In genomic region chr11:9039194-9039593, GRCh38 we compare ENCODE assay signal across 16 cellular contexts. TPM values are rescaled to one million over a fixed set of nuclear protein-coding genes. Genes with fewer than 3 reads are reported as not detected.
DNase-seq lines count a peak whose midpoint lies in the region; FAIRE-seq and TF ChIP-seq lines count a peak whose summit lies in the region.
"Had no signal": no experiment of that assay in that cellular context is flagged by ENCODE, and none has a peak within 500 bp of the region (broad histone marks: within the 10 kb centered on the region; RNA-seq: fewer than 3 reads in every experiment).

No MANE protein-coding gene starts in this region.

- no peak overlapping the region for H4K8ac ChIP-seq in neuronal stem cell (ENCODE audit: low read depth, low read length)

- no peaks in the 10 kb centered on the region for H3K36me3 Mint-ChIP-seq in dendritic cell treated with granulocyte-macrophage colony-stimulating factor and Interleukin-4, amounts not matched to agents 40 ng/mL and 50 ng/mL, for 4 days (ENCODE audit: low read depth)
- H3K36me3 Mint-ChIP-seq: activated naive CD8-positive, alpha-beta T cell treated with anti-CD3 and anti-CD28 coated beads, Interleukin-2, amount 10 ng/mL, durations not matched to agents 7 days and 5 days; IgD-negative memory B cell had no signal

- H3K27ac ChIP-seq in neuronal stem cell (replicated peaks; ENCODE audit: low read length): no peak overlapping the region
- no peak overlapping the region for H3K27ac ChIP-seq in right atrium auricular region
- H3K27ac ChIP-seq: C4-2B, VCaP had no signal

- H3K9ac ChIP-seq in neuronal stem cell (ENCODE audit: low read depth, low read length, poor library complexity): no peak overlapping the region

- H3K9me3 ChIP-seq in neuronal stem cell (replicated peaks in 1 of 2; ENCODE audit: control insufficient read depth in 2 of 2, insufficient read depth in 1 of 2, low read depth in 1 of 2, low read length in 2 of 2) (peaks cover 2 to 18% of the 10 kb centered on the region in 2 donors), right atrium auricular region (no peaks in the 10 kb centered on the region)

- intact Hi-C loops in dendritic cell treated with granulocyte-macrophage colony-stimulating factor and Interleukin-4, amounts not matched to agents 40 ng/mL and 50 ng/mL, for 4 days (cut with micrococcal nuclease): no loop called here

- peak overlapping the region; percentile 4 for H2AK5ac ChIP-seq in neuronal stem cell (ENCODE audit: low read depth, low read length)

- H3K27me3 Mint-ChIP-seq in dendritic cell treated with granulocyte-macrophage colony-stimulating factor and Interleukin-4, amounts not matched to agents 40 ng/mL and 50 ng/mL, for 4 days: no peaks in the 10 kb centered on the region

- H3K23ac ChIP-seq in neuronal stem cell (ENCODE audit: low read depth, low read length, poor library complexity): no peak overlapping the region

- FAIRE-seq in GM19239 (lab: Jason Lieb, UNC): no peak
- FAIRE-seq: colon had no signal

- no peak overlapping the region for H4K91ac ChIP-seq in neuronal stem cell (ENCODE audit: low read depth, low read length, poor library complexity)

- H3K27me3 ChIP-seq in neuronal stem cell (ENCODE audit: control insufficient read depth in 3 of 3, insufficient read depth in 3 of 3, low read depth in 1 of 3, low read length in 3 of 3) (peaks cover 0 to 18% (median 0%) of the 10 kb centered on the region in 3 experiments), right atrium auricular region (no peaks in the 10 kb centered on the region)

- no peaks in the 10 kb centered on the region for H3K79me1 ChIP-seq in neuronal stem cell (ENCODE audit: low read depth, low read length)

- H3K18ac ChIP-seq in neuronal stem cell (ENCODE audit: low read length): no peak overlapping the region

- H3K27ac Mint-ChIP-seq in dendritic cell treated with granulocyte-macrophage colony-stimulating factor and Interleukin-4, amounts not matched to agents 40 ng/mL and 50 ng/mL, for 4 days: peak overlapping the region; percentile 83
- H3K27ac Mint-ChIP-seq: activated naive CD8-positive, alpha-beta T cell treated with anti-CD3 and anti-CD28 coated beads, Interleukin-2, amount 10 ng/mL, durations not matched to agents 7 days and 5 days; IgD-negative memory B cell had no signal

- H3K4me1 Mint-ChIP-seq in dendritic cell treated with granulocyte-macrophage colony-stimulating factor and Interleukin-4, amounts not matched to agents 40 ng/mL and 50 ng/mL, for 4 days (ENCODE audit: low read depth): peaks cover 25% of the 10 kb centered on the region
- H3K4me1 Mint-ChIP-seq: activated naive CD8-positive, alpha-beta T cell treated with anti-CD3 and anti-CD28 coated beads, Interleukin-2, amount 10 ng/mL, durations not matched to agents 7 days and 5 days had no signal

- peak overlapping the region; percentile 0 for H2BK5ac ChIP-seq in neuronal stem cell (ENCODE audit: low read length)

- H3K14ac ChIP-seq in neuronal stem cell (ENCODE audit: low read length): no peak overlapping the region

- WGBS in neuronal stem cell (ENCODE audit: extremely low coverage in 2 of 2, insufficient read length in 2 of 2, insufficient replicate concordance in 1 of 2), 2 donors: no CpG with 5 or more reads among the region's 9 CpGs

- H3K9me3 Mint-ChIP-seq in dendritic cell treated with granulocyte-macrophage colony-stimulating factor and Interleukin-4, amounts not matched to agents 40 ng/mL and 50 ng/mL, for 4 days: no peaks in the 10 kb centered on the region
- H3K9me3 Mint-ChIP-seq: activated naive CD8-positive, alpha-beta T cell treated with anti-CD3 and anti-CD28 coated beads, Interleukin-2, amount 10 ng/mL, durations not matched to agents 7 days and 5 days; IgD-negative memory B cell had no signal

- peaks cover 7 to 14% of the 10 kb centered on the region in 2 donors for H3K4me1 ChIP-seq in neuronal stem cell (ENCODE audit: control insufficient read depth in 2 of 2, insufficient read depth in 1 of 2, low read depth in 1 of 2, low read length in 2 of 2)
- H3K4me1 ChIP-seq in right atrium auricular region: no peaks in the 10 kb centered on the region

- H3K4ac ChIP-seq in neuronal stem cell (ENCODE audit: low read length): no peak overlapping the region

- H2BK120ac ChIP-seq in neuronal stem cell (ENCODE audit: low read depth, low read length): no peak overlapping the region

- H3K36me3 ChIP-seq in neuronal stem cell (replicated peaks in 1 of 2; ENCODE audit: control insufficient read depth in 2 of 2, insufficient read depth in 2 of 2, low read length in 2 of 2) (no peaks in the 10 kb centered on the region), right atrium auricular region (no peaks in the 10 kb centered on the region)

- H3K4me3 ChIP-seq in neuronal stem cell (ENCODE audit: low read length in 2 of 2): no peak overlapping the region
- H3K4me3 ChIP-seq in right atrium auricular region: no peak overlapping the region
- H3K4me3 ChIP-seq: skin epidermis had no signal

- no peak overlapping the region for H2BK15ac ChIP-seq in neuronal stem cell (ENCODE audit: low read length)

- no peak overlapping the region for H3K4me2 ChIP-seq in neuronal stem cell (ENCODE audit: insufficient read depth, low read length, poor library complexity, severe bottlenecking)

- H2BK12ac ChIP-seq in neuronal stem cell (ENCODE audit: low read length): no peak overlapping the region

- H3K4me3 Mint-ChIP-seq in dendritic cell treated with granulocyte-macrophage colony-stimulating factor and Interleukin-4, amounts not matched to agents 40 ng/mL and 50 ng/mL, for 4 days: no peak overlapping the region
- H3K4me3 Mint-ChIP-seq: activated naive CD8-positive, alpha-beta T cell treated with anti-CD3 and anti-CD28 coated beads, Interleukin-2, amount 10 ng/mL, durations not matched to agents 7 days and 5 days had no signal

- DNase-seq in GM19239 (ENCODE audit: insufficient read length, low spot score) (peak; percentile 9), NOMO-1 treated with dmso at 0.1 percent for 144 hours (lab: John Stamatoyannopoulos, UW; ENCODE audit: unreplicated experiment) (peak; percentile 18), neuronal stem cell (ENCODE audit: low spot score) (no peak), right atrium auricular region (ENCODE audit: low spot score) (no peak), Ammon's horn (ENCODE audit: low spot score) (no peak), GM19238 (ENCODE audit: insufficient read length, low spot score) (no peak)
- no peak for DNase-seq in activated naive CD4-positive, alpha-beta T cell (lab: John Stamatoyannopoulos, UW)
- DNase-seq: activated naive CD8-positive, alpha-beta T cell treated with anti-CD3 and anti-CD28 coated beads, Interleukin-2, amount 10 ng/mL, durations not matched to agents 7 days and 5 days; NCI-H187 treated with DMSO at 0.1 percent for 48 hours; NCI-H82 had no signal

- no peak for TF ChIP-seq CTCF in right atrium auricular region (IDR thresholded peaks at IDR 0.05)

- H2AFZ ChIP-seq in neuronal stem cell (ENCODE audit: low read length): no peak overlapping the region

RNA-seq across cellular contexts. Expression of gene NRIP3, which starts 35.4 kb away (rescaled TPM):
- polyA plus RNA-seq in neuronal stem cell (2013, experiment 1 of 2): 5.7 TPM
- polyA plus RNA-seq in neuronal stem cell (2013, experiment 2 of 2): 5.6 TPM
- 1 to 10 TPM; 1.4 to 2.0 TPM for total RNA-seq in right atrium auricular region
- polyA plus RNA-seq: IgD-negative memory B cell had no signal

RNA-seq across cellular contexts. Expression of gene SCUBE2, which starts 52.2 kb away (rescaled TPM):
- 5.7 TPM for polyA plus RNA-seq in neuronal stem cell (2013, experiment 1 of 2)
- 6.0 TPM for polyA plus RNA-seq in neuronal stem cell (2013, experiment 2 of 2)
- 1 to 10 TPM in 1 of 2 donors, under 1 TPM in 1; 0.63 to 1.6 TPM for total RNA-seq in right atrium auricular region
- total RNA-seq: activated naive CD8-positive, alpha-beta T cell treated with anti-CD3 and anti-CD28 coated beads, Interleukin-2, amount 10 ng/mL, durations not matched to agents 7 days and 5 days had no signal
- polyA plus RNA-seq: IgD-negative memory B cell had no signal

Comparison
In these comparisons a context has a peak if more than half of its experiments do, and no peak if none do; other contexts are left out.
1. DNase-seq: peak in GM19239 (single experiment) and NOMO-1 treated with dmso at 0.1 percent for 144 hours (single experiment); none in neuronal stem cell (single experiment), right atrium auricular region (single experiment), activated naive CD4-positive, alpha-beta T cell (0 of 4), Ammon's horn (single experiment) and GM19238 (single experiment).